ENCODE assay signal across 9 cellular contexts in the genomic region with DNA sequence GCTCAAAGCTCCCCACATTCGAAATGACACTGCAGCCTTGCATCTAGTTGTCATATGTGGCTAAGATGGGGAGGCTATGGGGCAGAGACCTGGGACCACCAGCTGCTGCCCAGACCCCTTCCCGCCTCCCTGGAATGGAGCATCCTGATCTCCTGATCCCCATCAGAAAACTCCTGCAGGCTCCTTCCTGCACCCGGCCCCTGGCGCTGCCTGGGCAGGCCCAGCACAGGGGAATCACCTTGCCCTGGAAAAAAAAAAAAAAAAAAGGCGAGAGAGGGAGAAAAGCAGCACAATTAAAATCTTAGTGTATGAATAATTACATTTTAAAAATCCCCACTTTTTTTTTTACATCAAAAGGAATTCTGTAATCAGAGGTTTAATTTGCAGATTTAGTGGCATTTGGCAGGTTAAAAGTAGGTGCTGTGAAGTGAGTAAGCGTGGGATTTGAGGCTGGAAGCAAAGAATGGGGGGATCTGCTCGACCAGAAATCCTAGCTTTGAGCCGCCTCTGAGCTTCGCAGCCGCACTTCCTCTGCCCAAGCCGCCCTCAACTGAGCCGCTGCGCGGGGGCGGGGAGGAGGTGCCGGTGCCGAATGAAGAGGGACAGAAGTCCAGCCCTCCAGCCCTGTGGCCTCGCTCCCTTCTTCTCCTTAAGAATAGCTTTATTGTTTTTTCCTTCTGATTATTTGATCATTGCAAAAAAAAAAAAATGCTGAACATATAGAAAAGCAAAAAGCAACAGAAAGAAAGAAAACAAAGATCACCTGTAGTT. TPM values are rescaled to one million over a fixed set of nuclear protein-coding genes. Genes with fewer than 3 reads are reported as not detected.
DNase-seq lines count a peak whose midpoint lies in the region; ATAC-seq and TF ChIP-seq lines count a peak whose summit lies in the region.
"Had no signal": no experiment of that assay in that cellular context is flagged by ENCODE, and none has a peak within 500 bp of the region (broad histone marks: within the 10 kb centered on the region; RNA-seq: fewer than 3 reads in every experiment).

No MANE protein-coding gene starts in this region.

- no peak overlapping the region for H3K27ac ChIP-seq in liver (ENCODE audit: low read depth in 1 of 2, low read length in 2 of 2)
- H3K27ac ChIP-seq in upper lobe of left lung, result no peak overlapping the region
- H3K27ac ChIP-seq in vagina, result no peak overlapping the region
- H3K27ac ChIP-seq: tibial nerve had no signal

- H3K9me3 ChIP-seq in liver (ENCODE audit: control insufficient read depth in 4 of 4, low read length in 3 of 4) (no peaks in the 10 kb centered on the region), upper lobe of left lung (no peaks in the 10 kb centered on the region), vagina (no peaks in the 10 kb centered on the region)
- H3K9me3 ChIP-seq: tibial nerve had no signal

- TF ChIP-seq CTCF in liver (IDR thresholded peaks at IDR 0.05; ENCODE audit: low read depth, low read length, missing input control), result no peak
- no peak for TF ChIP-seq CTCF in upper lobe of left lung (IDR thresholded peaks at IDR 0.05)
- no peak for TF ChIP-seq CTCF in vagina (IDR thresholded peaks at IDR 0.05)

- TF ChIP-seq RAD21 in liver (IDR thresholded peaks at IDR 0.05), result no peak

- intact Hi-C loops in vagina (cut with DNase I), result no loop called here

- peaks cover 0 to 8% (median 1%) of the 10 kb centered on the region in 4 donors for H3K4me1 ChIP-seq in liver (ENCODE audit: control insufficient read depth in 4 of 4, insufficient read depth in 4 of 4, low read length in 3 of 4)
- H3K4me1 ChIP-seq in upper lobe of left lung, result peaks cover 0 to 6% (median 2%) of the 10 kb centered on the region in 4 donors
- H3K4me1 ChIP-seq in vagina, result peaks cover 11% of the 10 kb centered on the region

- H3K4me3 ChIP-seq in liver (ENCODE audit: low read depth in 1 of 3, low read length in 3 of 3), result no peak overlapping the region
- H3K4me3 ChIP-seq in upper lobe of left lung, result no peak overlapping the region
- no peak overlapping the region for H3K4me3 ChIP-seq in vagina

- no peak for TF ChIP-seq POLR2A in upper lobe of left lung (IDR thresholded peaks at IDR 0.05)
- TF ChIP-seq POLR2A in vagina (IDR thresholded peaks at IDR 0.05), result no peak

- ATAC-seq in HG03432 (IDR thresholded peaks at IDR 0.05; ENCODE audit: unreplicated experiment), result peak; percentile 65
- ATAC-seq in upper lobe of left lung (ENCODE audit: low FRiP score in 2 of 2), result peak in 1 of 2 donors; percentile 81
- no peak for ATAC-seq in HG03571 (IDR thresholded peaks at IDR 0.05; ENCODE audit: unreplicated experiment)
- no peak for ATAC-seq in HG02588 (IDR thresholded peaks at IDR 0.05; ENCODE audit: unreplicated experiment)

- H3K9ac ChIP-seq in liver (ENCODE audit: low read depth in 1 of 2, low read length in 2 of 2), result no peak overlapping the region

- H3K27me3 ChIP-seq in liver (ENCODE audit: control insufficient read depth in 4 of 4, insufficient read depth in 4 of 4, low read length in 3 of 4) (peaks cover 0 to 5% (median 0%) of the 10 kb centered on the region in 4 donors), upper lobe of left lung (no peaks in the 10 kb centered on the region), vagina (no peaks in the 10 kb centered on the region)

- TF ChIP-seq EP300 in upper lobe of left lung (IDR thresholded peaks at IDR 0.05), result no peak

- no peaks in the 10 kb centered on the region for H3K36me3 ChIP-seq in liver (ENCODE audit: control insufficient read depth in 4 of 4, insufficient read depth in 3 of 4, low read depth in 1 of 4, low read length in 3 of 4)
- H3K36me3 ChIP-seq in upper lobe of left lung, result no peaks in the 10 kb centered on the region
- H3K36me3 ChIP-seq in vagina, result no peaks in the 10 kb centered on the region
- H3K36me3 ChIP-seq: tibial nerve had no signal

- DNase-seq in Ammon's horn (ENCODE audit: low spot score) (peak; percentile 42), upper lobe of left lung (peak; percentile 38 to 90), vagina (ENCODE audit: extremely low spot score in 2 of 2) (no peak)
- peak; percentile 42 for DNase-seq in activated naive CD4-positive, alpha-beta T cell treated with anti-CD3 and anti-CD28 coated beads, Interleukin-2, amount 50 U/mL, for 16 hours

- WGBS in liver, result 19% methylated on average over 18 of the region's 18 CpGs
- 6 to 13% methylated on average over 16 to 18 of the region's 18 CpGs for WGBS in upper lobe of left lung, 2 donors

TF ChIP-seq in liver, 16 proteins besides CTCF, POLR2A, EP300 and RAD21:
- TF ChIP-seq, protein P1, sequence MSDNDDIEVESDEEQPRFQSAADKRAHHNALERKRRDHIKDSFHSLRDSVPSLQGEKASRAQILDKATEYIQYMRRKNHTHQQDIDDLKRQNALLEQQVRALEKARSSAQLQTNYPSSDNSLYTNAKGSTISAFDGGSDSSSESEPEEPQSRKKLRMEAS (IDR thresholded peaks at IDR 0.05), result no peak
- TF ChIP-seq JUND (IDR thresholded peaks at IDR 0.05) (no peak), EGR1 (IDR thresholded peaks at IDR 0.05; ENCODE audit: low read depth in 2 of 2) (peak; percentile 70 to 91), HNF4A (conservative IDR thresholded peaks at IDR 0.05) (peak in 1 of 2 donors; percentile 16)

RNA-seq across cellular contexts. Expression of a gene that starts 30.0 kb away (rescaled TPM):
- total RNA-seq in liver (10 to 100 TPM in 1 of 2 donors, 1 to 10 TPM in 1; 6.9 to 50.9 TPM), upper lobe of left lung (10 to 100 TPM in 5 of 6 donors, 1 to 10 TPM in 1; 1.0 to 33.6 (median 20.6) TPM), vagina (29.2 TPM)
- 10 to 100 TPM; 15.6 to 18.7 TPM for polyA plus RNA-seq in liver

Comparison
In these comparisons a context has a peak if more than half of its experiments do, and no peak if none do; other contexts are left out.
1. DNase-seq: peak in Ammon's horn (single experiment), activated naive CD4-positive, alpha-beta T cell treated with anti-CD3 and anti-CD28 coated beads, Interleukin-2, amount 50 U/mL, for 16 hours (single experiment) and upper lobe of left lung (2 of 2); none in vagina (0 of 2).